Comparison of ENCODE assay signal across 26 cellular contexts in the genomic region with DNA sequence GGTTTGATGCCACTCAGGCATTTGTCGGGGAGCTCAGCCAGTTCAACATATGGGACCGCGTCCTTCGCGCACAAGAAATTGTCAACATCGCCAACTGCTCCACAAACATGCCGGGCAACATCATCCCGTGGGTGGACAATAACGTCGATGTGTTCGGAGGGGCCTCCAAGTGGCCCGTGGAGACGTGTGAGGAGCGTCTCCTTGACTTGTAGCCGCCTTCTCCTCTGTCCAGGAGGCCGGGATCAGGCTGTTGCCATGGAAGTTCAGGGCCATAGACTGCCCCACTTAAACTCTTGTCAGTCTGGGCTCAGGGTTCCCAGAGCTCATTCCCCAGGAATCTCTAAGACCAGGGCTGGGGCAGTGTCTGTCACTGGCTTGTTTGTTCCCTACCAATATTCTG. TPM values are rescaled to one million over a fixed set of nuclear protein-coding genes. Genes with fewer than 3 reads are reported as not detected.
DNase-seq lines count a peak whose midpoint lies in the region; ATAC-seq and TF ChIP-seq lines count a peak whose summit lies in the region.
"Had no signal": no experiment of that assay in that cellular context is flagged by ENCODE, and none has a peak within 500 bp of the region (broad histone marks: within the 10 kb centered on the region; RNA-seq: fewer than 3 reads in every experiment).

No MANE protein-coding gene starts in this region.

- H3K36me3 ChIP-seq in BLaER1: no peaks in the 10 kb centered on the region
- H3K36me3 ChIP-seq in endodermal cell (ENCODE audit: control insufficient read depth, insufficient read depth, low read length): no peaks in the 10 kb centered on the region
- no peaks in the 10 kb centered on the region for H3K36me3 ChIP-seq in PC-9 (ENCODE audit: low read depth)

- peak overlapping the region; percentile 76 for H3K9ac ChIP-seq in BLaER1
- no peak overlapping the region for H3K9ac ChIP-seq in endodermal cell (ENCODE audit: extremely low read depth, low read length, poor library complexity, severe bottlenecking)

- TF ChIP-seq CTCF in endodermal cell (conservative IDR thresholded peaks at IDR 0.05) (no peak), PC-9 (conservative IDR thresholded peaks at IDR 0.05) (no peak)

- H3K9me3 Mint-ChIP-seq in endodermal cell: no peaks in the 10 kb centered on the region

- H3F3A ChIP-seq in PC-9 (ENCODE audit: insufficient read depth, low read depth): no peaks in the 10 kb centered on the region

- BruUV-seq in PC-9 (replicated peaks; lab: Mats Ljungman, UMichigan): no TSS peak

- H3K4me2 ChIP-seq in BLaER1: peak overlapping the region; percentile 98
- no peak overlapping the region for H3K4me2 ChIP-seq in PC-9

- no peaks in the 10 kb centered on the region for H4K20me1 ChIP-seq in BLaER1
- H4K20me1 ChIP-seq in PC-9 (ENCODE audit: insufficient read depth): no peaks in the 10 kb centered on the region

- peaks cover 15% of the 10 kb centered on the region for H3K9me3 ChIP-seq in BLaER1
- no peaks in the 10 kb centered on the region for H3K9me3 ChIP-seq in endodermal cell (ENCODE audit: control insufficient read depth, low read length)
- H3K9me3 ChIP-seq in PC-9 (ENCODE audit: insufficient read depth, low read depth): no peaks in the 10 kb centered on the region
- H3K9me3 ChIP-seq: SJSA1 had no signal

- CTCF ChIA-PET in PC-9 (lab: Charles Lee): no interaction called here

- H3K27me3 ChIP-seq in BLaER1 (no peaks in the 10 kb centered on the region), endodermal cell (ENCODE audit: control insufficient read depth, insufficient read depth, low read length, poor library complexity, severe bottlenecking) (no peaks in the 10 kb centered on the region), PC-9 (ENCODE audit: insufficient read depth, low read depth) (peaks cover 99% of the 10 kb centered on the region)
- H3K27me3 ChIP-seq: SJSA1 had no signal

- 87 to 88% methylated on average over 16 of the region's 16 CpGs for WGBS in endodermal cell (ENCODE audit: insufficient coverage in 1 of 2, insufficient read length in 1 of 2), 2 experiments

- ATAC-seq in HG03097 (IDR thresholded peaks at IDR 0.05; ENCODE audit: low FRiP score, unreplicated experiment): no peak
- ATAC-seq: CD8-positive, alpha-beta T cell had no signal

- peaks cover 10% of the 10 kb centered on the region for H3K27me3 Mint-ChIP-seq in endodermal cell (ENCODE audit: insufficient read depth)

- H3K4me1 Mint-ChIP-seq in endodermal cell: no peaks in the 10 kb centered on the region
- H3K4me1 Mint-ChIP-seq: IgD-negative memory B cell had no signal

- no peaks in the 10 kb centered on the region for H3K9me2 ChIP-seq in PC-9 (ENCODE audit: insufficient read depth)

- POLR2A ChIA-PET in PC-9 (lab: Charles Lee; ENCODE audit: unreplicated experiment): no interaction called here

- peaks cover 61% of the 10 kb centered on the region for H3K4me1 ChIP-seq in BLaER1
- no peaks in the 10 kb centered on the region for H3K4me1 ChIP-seq in endodermal cell (ENCODE audit: control insufficient read depth, insufficient read depth, low read length)
- no peaks in the 10 kb centered on the region for H3K4me1 ChIP-seq in PC-9 (replicated peaks; ENCODE audit: insufficient read depth)
- H3K4me1 ChIP-seq: Caco-2 had no signal

- H3K27ac Mint-ChIP-seq in endodermal cell: no peak overlapping the region
- H3K27ac Mint-ChIP-seq: CD8-positive, alpha-beta T cell had no signal

- no peaks in the 10 kb centered on the region for H3K36me3 Mint-ChIP-seq in endodermal cell (ENCODE audit: low read depth)
- H3K36me3 Mint-ChIP-seq: CD8-positive, alpha-beta T cell; IgD-negative memory B cell had no signal

- intact Hi-C loops in PC-9 (cut with micrococcal nuclease; ENCODE audit: unreplicated experiment): no loop called here

- no peak for DNase-seq in Jurkat, Clone E6-1 (ENCODE audit: low read depth, low spot score)
- DNase-seq in endodermal cell (peak; percentile 41), retina (peak; percentile 32), PC-9 (no peak), HuH-7 (ENCODE audit: low spot score) (no peak), GM03348 (ENCODE audit: low spot score) (no peak)
- DNase-seq: AML-193; Caco-2; EL; NCI-H1092 treated with DMSO at 0.1 percent for 48 hours; NCI-H1436 treated with DMSO at 0.1 percent for 48 hours; NCI-H1930; NCI-H2107; NCI-H524; NCI-H82; NK-92 treated with Interleukin-12 subunit alpha and Interleukin-12 subunit beta, amount 100 ng/mL, for 24 hours; PC-3; Right ventricle myocardium superior had no signal

- peak overlapping the region; percentile 56 for H3K4me3 ChIP-seq in BLaER1
- H3K4me3 ChIP-seq in Jurkat, Clone E6-1 (ENCODE audit: low read length): peak overlapping the region; percentile 32; the same call in 1 of the 2 replicates
- no peak overlapping the region for H3K4me3 ChIP-seq in endodermal cell (ENCODE audit: low read length)
- no peak overlapping the region for H3K4me3 ChIP-seq in PC-9
- H3K4me3 ChIP-seq: SJSA1 had no signal

- peak overlapping the region; percentile 90 for H3K27ac ChIP-seq in BLaER1
- H3K27ac ChIP-seq in endodermal cell (ENCODE audit: low read depth, low read length): peak overlapping the region; percentile 98
- no peak overlapping the region for H3K27ac ChIP-seq in PC-9
- H3K27ac ChIP-seq: C4-2B, SJSA1 had no signal

- no peaks in the 10 kb centered on the region for H3K79me2 ChIP-seq in PC-9 (ENCODE audit: low read depth)

- H3K4me3 Mint-ChIP-seq in endodermal cell: no peak overlapping the region
- H3K4me3 Mint-ChIP-seq: CD8-positive, alpha-beta T cell; IgD-negative memory B cell had no signal

- no peak overlapping the region for H2AFZ ChIP-seq in PC-9

RNA-seq across cellular contexts. Expression of gene NPTX2, which starts 11.3 kb away (rescaled TPM):
- polyA plus RNA-seq in Jurkat, Clone E6-1 (2012; ENCODE audit: insufficient read depth, insufficient read length): not detected
- total RNA-seq in endodermal cell (1 to 10 TPM in 1 of 2 donors, under 1 TPM in 1; 0.53 to 1.3 TPM), PC-9 (2021) (not detected in 2 replicates)
- 19.5 TPM for polyA plus RNA-seq in endodermal cell (2013, experiment 1 of 2)
- polyA plus RNA-seq in endodermal cell (2013, experiment 2 of 2): 21.4 TPM
- total RNA-seq: A172; Caco-2; CD8-positive, alpha-beta T cell; M059J; PC-3 had no signal
- polyA plus RNA-seq: IgD-negative memory B cell had no signal

Comparison
In these comparisons a context has a peak if more than half of its experiments do, and no peak if none do; other contexts are left out.
1. H3K4me3 ChIP-seq: peak in BLaER1 (single experiment) and Jurkat, Clone E6-1 (single experiment); none in endodermal cell (single experiment) and PC-9 (single experiment).
2. DNase-seq: peak in endodermal cell (single experiment) and retina (single experiment); none in Jurkat, Clone E6-1 (single experiment), PC-9 (0 of 2), HuH-7 (single experiment) and GM03348 (single experiment).